17 cellular contexts compared by ENCODE assay signal in the genomic region with DNA sequence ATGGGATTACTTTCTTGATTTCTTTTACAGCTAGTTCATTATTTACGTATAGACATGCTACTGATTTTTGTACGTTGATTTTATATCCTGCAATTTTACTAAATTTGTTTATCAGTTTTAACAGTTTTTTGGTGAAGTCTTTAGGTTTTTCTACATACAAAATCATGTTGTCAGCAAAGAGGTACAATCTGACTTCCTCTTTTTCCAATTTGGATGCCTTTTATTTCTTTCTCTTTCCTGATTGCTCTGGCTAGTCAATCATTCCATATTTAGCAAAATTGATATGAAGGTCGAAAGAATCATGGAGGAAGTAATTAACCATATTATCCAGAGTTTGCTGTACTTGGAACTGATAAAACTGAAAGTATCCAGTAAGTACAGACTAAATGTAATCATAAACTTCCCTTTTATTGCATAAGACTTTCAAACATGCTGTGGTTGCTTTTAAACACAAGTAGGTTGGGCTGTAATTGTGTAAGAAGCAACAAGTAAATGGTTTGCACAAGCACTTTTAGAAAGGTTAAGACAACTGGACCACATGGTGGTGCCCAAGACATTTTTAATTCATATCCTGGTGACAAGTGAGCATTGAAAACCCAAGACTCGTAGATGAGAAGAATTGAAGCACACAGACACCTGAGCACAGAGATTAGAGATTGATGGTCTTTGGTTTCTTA. TPM values are rescaled to one million over a fixed set of nuclear protein-coding genes. Genes with fewer than 3 reads are reported as not detected.
A peak's percentile ranks its signal among the peaks of the same experiment; 100 is the strongest.
DNase-seq lines count a peak whose midpoint lies in the region; ATAC-seq, FAIRE-seq and TF ChIP-seq lines count a peak whose summit lies in the region.
"Had no signal": no experiment of that assay in that cellular context is flagged by ENCODE, and none has a peak within 500 bp of the region (broad histone marks: within the 10 kb centered on the region; RNA-seq: fewer than 3 reads in every experiment).

No MANE protein-coding gene starts in this region.

- peak; percentile 58 for ATAC-seq in IMR-90 (ENCODE audit: low read depth)
- peak; percentile 47 for ATAC-seq in left ventricle myocardium superior
- ATAC-seq in HG03457 (IDR thresholded peaks at IDR 0.05; ENCODE audit: unreplicated experiment) = no peak
- ATAC-seq: T-cell had no signal

- H3K9me1 ChIP-seq in IMR-90 (ENCODE audit: insufficient read depth, low read length) = no peaks in the 10 kb centered on the region

- dilution Hi-C loops in IMR-90 (cut with HindIII; ENCODE audit: low sequenced_read_pairs, unreplicated experiment) = no loop called here

- BruUV-seq in IMR-90 (replicated peaks; lab: Mats Ljungman, UMichigan) = no TSS peak

- H3K9ac ChIP-seq in IMR-90 (ENCODE audit: low read depth, low read length) = no peak overlapping the region

- CTCF ChIA-PET in IMR-90 (lab: Yijun Ruan, JAX) = interaction anchor here (2.1 kb wide), 1 partner anchor 11 kb away, joined by 8 read pairs; no protein-coding TSS in a partner anchor

- POLR2A ChIA-PET in IMR-90 (lab: Charles Lee; ENCODE audit: unreplicated experiment) = no interaction called here

- no peaks in the 10 kb centered on the region for H3K9me3 ChIP-seq in IMR-90 (ENCODE audit: control insufficient read depth, insufficient read depth, low read length)
- no peaks in the 10 kb centered on the region for H3K9me3 ChIP-seq in small intestine (ENCODE audit: control insufficient read depth, low read depth)
- H3K9me3 ChIP-seq: Caco-2, suprapubic skin had no signal

- H2BK15ac ChIP-seq in IMR-90 (ENCODE audit: low read depth, low read length) = no peak overlapping the region

- no peak overlapping the region for H2AFZ ChIP-seq in IMR-90 (replicated peaks; ENCODE audit: low read length, poor library complexity)

- H3K56ac ChIP-seq in IMR-90 (ENCODE audit: extremely low read depth, insufficient read depth, low read length) = no peak overlapping the region

- H3K36me3 ChIP-seq in IMR-90 (ENCODE audit: control insufficient read depth, insufficient read depth, low read length) = peaks cover 6% of the 10 kb centered on the region; the same call in 1 of the 2 replicates
- H3K36me3 ChIP-seq in small intestine (ENCODE audit: control insufficient read depth in 2 of 2, insufficient read depth in 2 of 2, low read length in 2 of 2) = peaks cover 0 to 4% of the 10 kb centered on the region in 2 donors

- H3K4me1 ChIP-seq in IMR-90 (ENCODE audit: control insufficient read depth, insufficient read depth, low read length) (0 out of 2 replicates have a peak, but pooled peaks cover 3% of the 10 kb centered on the region), small intestine (ENCODE audit: control insufficient read depth in 2 of 2, insufficient read depth in 1 of 2, low read depth in 1 of 2, low read length in 1 of 2) (peaks cover 0 to 6% of the 10 kb centered on the region in 2 donors)
- H3K4me1 ChIP-seq: Caco-2 had no signal

- H3K4me3 ChIP-seq in IMR-90 (ENCODE audit: insufficient read depth, low read depth, low read length) (no peak overlapping the region), small intestine (ENCODE audit: low read depth in 1 of 2, low read length in 2 of 2) (no peak overlapping the region)
- H3K4me3 ChIP-seq: suprapubic skin had no signal

- no peaks in the 10 kb centered on the region for H3K27me3 ChIP-seq in IMR-90 (ENCODE audit: control insufficient read depth, insufficient read depth, low read length)
- H3K27me3 ChIP-seq in small intestine (ENCODE audit: control insufficient read depth in 2 of 2, insufficient read depth in 2 of 2, low read length in 2 of 2) = no peaks in the 10 kb centered on the region
- H3K27me3 ChIP-seq: suprapubic skin had no signal

- intact Hi-C loops in IMR-90 (cut with micrococcal nuclease) = no loop called here
- intact Hi-C loops in left ventricle myocardium superior (cut with micrococcal nuclease) = no loop called here

- DNase-seq in IMR-90 = peak; percentile 29
- peak; percentile 89 for DNase-seq in SKM-1 treated with dmso at 0.1 percent for 144 hours (lab: John Stamatoyannopoulos, UW; ENCODE audit: unreplicated experiment)
- no peak for DNase-seq in left ventricle myocardium superior
- peak; percentile 92 for DNase-seq in small intestine
- no peak for DNase-seq in stimulated activated CD4-positive, alpha-beta T cell treated with anti-CD3 and anti-CD28 coated beads, Interleukin-1b, Interleukin-23, amount 100 ng/mL, for 48 hours
- no peak for DNase-seq in NCI-H2107 treated with DMSO at 0.1 percent for 48 hours (lab: John Stamatoyannopoulos, UW; ENCODE audit: unreplicated experiment)
- no peak for DNase-seq in NCI-H187 treated with DMSO at 0.1 percent for 48 hours (lab: John Stamatoyannopoulos, UW)
- DNase-seq: activated CD4-positive, alpha-beta T cell treated with anti-CD3 and anti-CD28 coated beads, Interleukin-2, amount 50 U/mL, for 48 hours; activated gamma-delta T cell; Caco-2; NCI-H1694; NK-92 treated with Interleukin-12 subunit alpha and Interleukin-12 subunit beta, amount 100 ng/mL, for 24 hours; right cardiac atrium; T-cell had no signal

- no peak for TF ChIP-seq CTCF in IMR-90 (conservative IDR thresholded peaks at IDR 0.05; ENCODE audit: low read depth, low read length)

- no peak overlapping the region for H4K91ac ChIP-seq in IMR-90 (ENCODE audit: insufficient read depth, low read depth, low read length)

- H3K14ac ChIP-seq in IMR-90 (replicated peaks; ENCODE audit: low read depth, low read length) = no peak overlapping the region

- H2AK5ac ChIP-seq in IMR-90 (ENCODE audit: low read depth, low read length) = no peak overlapping the region

- no peak overlapping the region for H2AK9ac ChIP-seq in IMR-90 (replicated peaks; ENCODE audit: low read depth, low read length, poor library complexity)

- in situ Hi-C loops in IMR-90 (cut with MboI; ENCODE audit: low sequenced_read_pairs) = no loop called here

- H3K4ac ChIP-seq in IMR-90 (ENCODE audit: low read depth, low read length) = no peak overlapping the region

- WGBS in IMR-90 (ENCODE audit: extremely low coverage in 2 of 2, insufficient read length in 1 of 2), 2 experiments = 100% methylated on average over 1 of the region's 4 CpGs; no CpG with 5 or more reads in 1 of the 2 experiments
- 11 to 47% (median 40%) methylated on average over 4 of the region's 4 CpGs for WGBS in small intestine, 3 donors

- peak; percentile 93 for FAIRE-seq in small intestine (lab: Jason Lieb, UNC)
- FAIRE-seq: bronchial epithelial cell had no signal

- no peak overlapping the region for H2BK20ac ChIP-seq in IMR-90 (ENCODE audit: low read depth, low read length)

- TF ChIP-seq POLR2A in IMR-90 (IDR thresholded peaks at IDR 0.05; ENCODE audit: low read depth, low read length) = no peak

- H3K79me1 ChIP-seq in IMR-90 (ENCODE audit: low read depth in 1 of 2, low read length in 2 of 2) = peaks cover 12 to 17% of the 10 kb centered on the region in 2 experiments; a peak in 3 of 4 replicates

- H4K8ac ChIP-seq in IMR-90 (ENCODE audit: low read depth in 2 of 2, low read length in 2 of 2) = no peak overlapping the region

- no peak for TF ChIP-seq RAD21 in IMR-90 (IDR thresholded peaks at IDR 0.05; ENCODE audit: low read length)

- H3K18ac ChIP-seq in IMR-90 (ENCODE audit: low read depth, low read length) = no peak overlapping the region

- H2BK120ac ChIP-seq in IMR-90 (ENCODE audit: low read depth, low read length) = no peak overlapping the region

- no peak overlapping the region for H3K23ac ChIP-seq in IMR-90 (ENCODE audit: low read depth, low read length)

- H4K5ac ChIP-seq in IMR-90 (ENCODE audit: low read depth, low read length) = no peak overlapping the region

- H2BK5ac ChIP-seq in IMR-90 (ENCODE audit: low read depth, low read length, poor library complexity, severe bottlenecking) = peak overlapping the region; percentile 15

- peak overlapping the region; percentile 88 for H3K4me2 ChIP-seq in IMR-90 (ENCODE audit: low read depth, low read length)

- no peaks in the 10 kb centered on the region for H4K20me1 ChIP-seq in IMR-90 (ENCODE audit: insufficient read depth, low read length)

- no peak overlapping the region for H3K27ac ChIP-seq in IMR-90 (ENCODE audit: insufficient read depth, low read length)
- H3K27ac ChIP-seq in small intestine (ENCODE audit: low read depth in 1 of 2, low read length in 1 of 2) = no peak overlapping the region
- H3K27ac ChIP-seq: suprapubic skin had no signal

TF ChIP-seq in IMR-90, 13 proteins besides CTCF, POLR2A, EP300 and RAD21:
- no peak for TF ChIP-seq MAZ (IDR thresholded peaks at IDR 0.05; ENCODE audit: borderline replicate concordance, low read depth, low read length)
- no peak for TF ChIP-seq NFE2L2 (IDR thresholded peaks at IDR 0.05; ENCODE audit: low read depth, low read length)
- peak; percentile 55 for TF ChIP-seq CEBPB (IDR thresholded peaks at IDR 0.05; ENCODE audit: low read depth, low read length)

RNA-seq across cellular contexts. Expression of a gene that starts 8.4 kb away (rescaled TPM):
- total RNA-seq in IMR-90 (2012; rRNA removed) = 62.4 and 64.2 TPM in 2 replicates
- polyA plus RNA-seq in IMR-90 (2012; rRNA removed) = 36.7 and 50.1 TPM in 2 replicates
- polyA plus RNA-seq in IMR-90 (2012; cell fraction: cytosol; rRNA removed) = 20.2 and 23.2 TPM in 2 replicates
- polyA plus RNA-seq in IMR-90 (2012; cell fraction: nucleus; rRNA removed; ENCODE audit: low replicate concordance) = 4.5 and 12.3 TPM in 2 replicates
- total RNA-seq in left ventricle myocardium superior = 110 TPM
- polyA plus RNA-seq in small intestine = 10 to 100 TPM; 29.7 to 44.5 (median 33.2) TPM

RNA-seq across cellular contexts. Expression of a gene that starts 10.2 kb away (rescaled TPM):
- 7.7 and 11.9 TPM in 2 replicates for total RNA-seq in IMR-90 (2012; rRNA removed)
- 3.7 and 4.7 TPM in 2 replicates for polyA plus RNA-seq in IMR-90 (2012; rRNA removed)
- 0.62 and 0.67 TPM in 2 replicates for polyA plus RNA-seq in IMR-90 (2012; cell fraction: cytosol; rRNA removed)
- 0.50 and 3.1 TPM in 2 replicates for polyA plus RNA-seq in IMR-90 (2012; cell fraction: nucleus; rRNA removed; ENCODE audit: low replicate concordance)
- 9.2 TPM for total RNA-seq in left ventricle myocardium superior
- polyA plus RNA-seq in small intestine = 1 to 10 TPM; 2.0 to 5.3 (median 2.7) TPM

RNA-seq across cellular contexts. Expression of a gene that starts 42.0 kb away (rescaled TPM):
- total RNA-seq in IMR-90 (2012; rRNA removed) = 20.3 and 28.0 TPM in 2 replicates
- polyA plus RNA-seq in IMR-90 (2012; rRNA removed) = 37.1 and 40.1 TPM in 2 replicates
- 18.9 and 20.9 TPM in 2 replicates for polyA plus RNA-seq in IMR-90 (2012; cell fraction: cytosol; rRNA removed)
- polyA plus RNA-seq in IMR-90 (2012; cell fraction: nucleus; rRNA removed; ENCODE audit: low replicate concordance) = 22.9 and 42.0 TPM in 2 replicates
- 22.4 TPM for total RNA-seq in left ventricle myocardium superior
- 10 to 100 TPM; 15.1 to 28.9 (median 25.5) TPM for polyA plus RNA-seq in small intestine

Comparison
In these comparisons a context has a peak if more than half of its experiments do, and no peak if none do; other contexts are left out.
1. DNase-seq: peak in IMR-90 (single experiment), SKM-1 treated with dmso at 0.1 percent for 144 hours (single experiment) and small intestine (single experiment); none in left ventricle myocardium superior (single experiment), stimulated activated CD4-positive, alpha-beta T cell treated with anti-CD3 and anti-CD28 coated beads, Interleukin-1b, Interleukin-23, amount 100 ng/mL, for 48 hours (single experiment), NCI-H2107 treated with DMSO at 0.1 percent for 48 hours (single experiment) and NCI-H187 treated with DMSO at 0.1 percent for 48 hours (single experiment).